Comparison of ENCODE assay signal across 12 cellular contexts in the genomic region with DNA sequence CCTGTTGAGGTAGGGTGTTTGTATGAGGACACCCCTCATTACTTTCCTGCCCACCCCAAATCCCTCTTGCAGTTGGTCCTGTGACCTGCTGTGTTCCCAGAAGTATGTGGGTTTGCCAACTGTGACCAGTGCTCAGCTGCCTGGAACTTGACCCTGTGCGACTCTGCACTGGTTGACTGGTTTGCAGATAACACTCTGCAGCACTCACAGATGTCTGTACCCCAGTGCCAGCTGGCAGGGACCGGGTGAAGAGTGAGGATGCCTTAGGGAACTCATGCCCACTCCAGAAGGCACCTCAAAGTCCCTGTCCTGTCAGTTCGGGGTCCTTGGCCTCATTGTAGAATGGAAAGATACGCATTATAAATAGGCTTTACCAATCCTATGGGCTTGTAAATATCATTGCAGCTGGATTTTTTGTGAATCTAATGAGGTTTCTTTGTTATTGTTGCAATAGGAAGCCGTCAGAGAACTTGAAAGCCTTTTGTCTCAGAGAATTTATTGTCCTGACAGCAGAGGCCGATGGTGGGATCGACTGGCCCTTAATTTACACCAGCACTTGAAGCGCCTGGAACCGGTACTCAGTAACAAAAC. TPM values are rescaled to one million over a fixed set of nuclear protein-coding genes. Genes with fewer than 3 reads are reported as not detected.
DNase-seq lines count a peak whose midpoint lies in the region; ATAC-seq and TF ChIP-seq lines count a peak whose summit lies in the region.
"Had no signal": no experiment of that assay in that cellular context is flagged by ENCODE, and none has a peak within 500 bp of the region (broad histone marks: within the 10 kb centered on the region; RNA-seq: fewer than 3 reads in every experiment).

No MANE protein-coding gene starts in this region.

- H3K27ac ChIP-seq in Panc1 (ENCODE audit: low read length) (no peak overlapping the region), left ventricle myocardium inferior (replicated peaks) (peak overlapping the region; percentile 79)

- intact Hi-C loops in Panc1 (cut with micrococcal nuclease; ENCODE audit: unreplicated experiment) (no loop called here), left ventricle myocardium inferior (cut with micrococcal nuclease) (no loop called here)
- intact Hi-C loops in activated naive CD4-positive, alpha-beta T cell treated with anti-CD3 and anti-CD28 coated beads for 36 hours (cut with micrococcal nuclease): no loop called here

- no peaks in the 10 kb centered on the region for H3K27me3 Mint-ChIP-seq in nephron progenitor cell (ENCODE audit: low read depth, poor library complexity)
- no peaks in the 10 kb centered on the region for H3K27me3 Mint-ChIP-seq in activated naive CD4-positive, alpha-beta T cell treated with anti-CD3 and anti-CD28 coated beads for 36 hours (ENCODE audit: low read depth)

- H3K4me3 Mint-ChIP-seq in nephron progenitor cell: peak overlapping the region; percentile 61
- no peak overlapping the region for H3K4me3 Mint-ChIP-seq in activated naive CD4-positive, alpha-beta T cell treated with anti-CD3 and anti-CD28 coated beads for 36 hours

- peak overlapping the region; percentile 89 for H3K27ac Mint-ChIP-seq in nephron progenitor cell
- H3K27ac Mint-ChIP-seq in activated naive CD4-positive, alpha-beta T cell treated with anti-CD3 and anti-CD28 coated beads for 36 hours: no peak overlapping the region

- H3K4me1 Mint-ChIP-seq in nephron progenitor cell: peaks cover 70% of the 10 kb centered on the region
- H3K4me1 Mint-ChIP-seq in activated naive CD4-positive, alpha-beta T cell treated with anti-CD3 and anti-CD28 coated beads for 36 hours (ENCODE audit: low read depth): no peaks in the 10 kb centered on the region

- in situ Hi-C loops in Panc1 (cut with HindIII; ENCODE audit: low pct_unique_long_range_greater_than_20kb, low sequenced_read_pairs): no loop called here

- no TSS peak for BruUV-seq in Panc1 (replicated peaks; lab: Mats Ljungman, UMichigan)

- H3K9me3 ChIP-seq in Panc1 (ENCODE audit: control insufficient read depth, insufficient read depth, low read depth, low read length) (no peaks in the 10 kb centered on the region), left ventricle myocardium inferior (replicated peaks) (no peaks in the 10 kb centered on the region)

- CTCF ChIA-PET in Panc1 (lab: Charles Lee): no interaction called here
- CTCF ChIA-PET in activated naive CD4-positive, alpha-beta T cell treated with anti-CD3 and anti-CD28 coated beads for 36 hours (lab: Charles Lee): no interaction called here

- peak; percentile 12 for DNase-seq in A172 (ENCODE audit: low spot score)
- DNase-seq in Panc1 (ENCODE audit: low read depth, low spot score): no peak
- DNase-seq in left ventricle myocardium inferior: peak; percentile 74
- peak; percentile 44 for DNase-seq in nephron progenitor cell
- no peak for DNase-seq in ureter (ENCODE audit: low spot score)
- DNase-seq in activated naive CD4-positive, alpha-beta T cell treated with anti-CD3 and anti-CD28 coated beads for 36 hours: no peak
- DNase-seq: cortex of kidney; NCI-H1092 treated with DMSO at 0.1 percent for 48 hours; NK-92 treated with Interleukin-12 subunit alpha and Interleukin-12 subunit beta, amount 100 ng/mL, for 24 hours had no signal

- POLR2A ChIA-PET in Panc1 (lab: Charles Lee): no interaction called here

- no peaks in the 10 kb centered on the region for H3K4me1 ChIP-seq in Panc1 (ENCODE audit: control insufficient read depth, insufficient read depth, low read length)
- H3K4me1 ChIP-seq in left ventricle myocardium inferior: peaks cover 74% of the 10 kb centered on the region

- no peaks in the 10 kb centered on the region for H3K27me3 ChIP-seq in Panc1 (ENCODE audit: control insufficient read depth, insufficient read depth, low read length)
- H3K27me3 ChIP-seq in left ventricle myocardium inferior (ENCODE audit: low read depth): no peaks in the 10 kb centered on the region

- no peaks in the 10 kb centered on the region for H3K9me3 Mint-ChIP-seq in nephron progenitor cell
- no peaks in the 10 kb centered on the region for H3K9me3 Mint-ChIP-seq in activated naive CD4-positive, alpha-beta T cell treated with anti-CD3 and anti-CD28 coated beads for 36 hours

- H3K4me3 ChIP-seq in Panc1 (ENCODE audit: low read depth in 2 of 2, low read length in 2 of 2) (no peak overlapping the region), left ventricle myocardium inferior (no peak overlapping the region)
- H3K4me3 ChIP-seq: skin epidermis had no signal

- no peaks in the 10 kb centered on the region; the same call in 1 of the 2 replicates for H3K36me3 ChIP-seq in Panc1 (ENCODE audit: control insufficient read depth, insufficient read depth, low read length)
- H3K36me3 ChIP-seq in left ventricle myocardium inferior: peaks cover 58% of the 10 kb centered on the region

- TF ChIP-seq CTCF in Panc1 (IDR thresholded peaks at IDR 0.05) (no peak), left ventricle myocardium inferior (IDR thresholded peaks at IDR 0.05; ENCODE audit: borderline replicate concordance) (no peak), nephron progenitor cell (IDR thresholded peaks at IDR 0.05) (no peak)

- H3K36me3 Mint-ChIP-seq in nephron progenitor cell (ENCODE audit: low read depth): peaks cover 37% of the 10 kb centered on the region
- H3K36me3 Mint-ChIP-seq in activated naive CD4-positive, alpha-beta T cell treated with anti-CD3 and anti-CD28 coated beads for 36 hours (ENCODE audit: low read depth): peaks cover 26% of the 10 kb centered on the region

- 0 out of 2 replicates have a peak, but pooled peaks have one; percentile 48 for ATAC-seq in Panc1
- no peak for ATAC-seq in HG02610 (IDR thresholded peaks at IDR 0.05; ENCODE audit: unreplicated experiment)
- ATAC-seq in HG03108 (IDR thresholded peaks at IDR 0.05; ENCODE audit: unreplicated experiment): no peak

RNA-seq across cellular contexts. Expression of gene FAN1, which starts 18.2 kb away (rescaled TPM):
- total RNA-seq in A172 (2014; rRNA removed; shearing (Covaris generic)): 17.7 and 21.9 TPM in 2 replicates
- total RNA-seq in Panc1 (2021; ENCODE audit: unreplicated experiment): 16.4 TPM
- 13.9 TPM for polyA plus RNA-seq in Panc1 (2012; ENCODE audit: insufficient read length)
- 25.3 TPM for total RNA-seq in left ventricle myocardium inferior
- 27.8 TPM for total RNA-seq in ureter
- total RNA-seq in activated naive CD4-positive, alpha-beta T cell treated with anti-CD3 and anti-CD28 coated beads for 36 hours: 10 to 100 TPM; 13.8 to 14.5 TPM

Comparison
In these comparisons a context has a peak if more than half of its experiments do, and no peak if none do; other contexts are left out.
1. DNase-seq: peak in A172 (single experiment), left ventricle myocardium inferior (single experiment) and nephron progenitor cell (single experiment); none in Panc1 (single experiment), ureter (single experiment) and activated naive CD4-positive, alpha-beta T cell treated with anti-CD3 and anti-CD28 coated beads for 36 hours (single experiment).